8 cellular contexts compared by ENCODE assay signal in the genomic region with DNA sequence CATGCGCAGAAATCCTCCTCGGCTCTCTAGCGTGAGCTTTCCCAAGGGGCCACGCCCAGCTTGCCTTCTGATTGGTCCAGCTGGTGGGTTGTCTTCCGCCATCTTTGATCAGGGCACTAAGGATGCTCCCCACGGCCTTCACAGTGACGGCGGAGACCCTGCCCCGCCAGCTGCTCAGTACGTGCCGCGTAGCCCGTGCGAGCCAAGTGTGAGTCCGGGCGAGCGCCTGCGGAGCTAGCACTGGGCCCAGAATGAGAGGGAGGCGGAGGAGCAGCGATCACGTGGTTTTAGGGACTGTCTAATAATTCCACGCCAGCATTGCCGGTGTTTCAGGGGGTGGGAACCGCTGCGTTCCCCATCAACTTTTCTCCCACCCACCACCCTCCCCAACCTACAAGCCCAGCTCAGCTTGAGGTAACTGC. TPM values are rescaled to one million over a fixed set of nuclear protein-coding genes. Genes with fewer than 3 reads are reported as not detected.
DNase-seq lines count a peak whose midpoint lies in the region; ATAC-seq lines count a peak whose summit lies in the region.

No MANE protein-coding gene starts in this region.

- H3K9me3 ChIP-seq in effector memory CD4-positive, alpha-beta T cell (ENCODE audit: control insufficient read depth, low read length) = no peaks in the 10 kb centered on the region

- peak; percentile 100 for DNase-seq in COLO829 (ENCODE audit: low spot score)
- peak; percentile 96 for DNase-seq in HT-29 (ENCODE audit: low spot score)
- peak; percentile 97 for DNase-seq in NK-92 treated with Interleukin-12 subunit alpha and Interleukin-12 subunit beta, amount 100 ng/mL, for 24 hours (lab: John Stamatoyannopoulos, UW)
- peak; percentile 96 to 97 for DNase-seq in activated CD8-positive, alpha-beta memory T cell treated with anti-CD3 and anti-CD28 coated beads for 4 hours (ENCODE audit: low read depth in 2 of 2)
- DNase-seq in effector memory CD4-positive, alpha-beta T cell = peak; percentile 98
- peak; percentile 99 to 100 for DNase-seq in lung microvascular endothelial cell (ENCODE audit: low read depth in 2 of 2)
- DNase-seq in stimulated activated CD4-positive, alpha-beta T cell treated with anti-CD3 and anti-CD28 coated beads, TNF-alpha, amount 100 ng/mL, for 48 hours (ENCODE audit: low read depth in 3 of 3) = peak; percentile 94 to 98 (median 97)

- peaks cover 42% of the 10 kb centered on the region for H3K4me1 ChIP-seq in effector memory CD4-positive, alpha-beta T cell (ENCODE audit: control insufficient read depth, insufficient read depth, low read length, poor library complexity, severe bottlenecking)

- H3K27ac ChIP-seq in effector memory CD4-positive, alpha-beta T cell (ENCODE audit: insufficient read depth, low read length, poor library complexity, severe bottlenecking) = peak overlapping the region; percentile 85

- peak overlapping the region; percentile 59 for H3K4me3 ChIP-seq in effector memory CD4-positive, alpha-beta T cell (ENCODE audit: insufficient read depth, low read depth, low read length, poor library complexity, severe bottlenecking)

- ATAC-seq in GM21360 (IDR thresholded peaks at IDR 0.05; ENCODE audit: unreplicated experiment) = peak; percentile 76

- H3K27me3 ChIP-seq in effector memory CD4-positive, alpha-beta T cell (replicated peaks; ENCODE audit: control insufficient read depth, insufficient read depth, low read length, poor library complexity, severe bottlenecking) = no peaks in the 10 kb centered on the region

- H3K36me3 ChIP-seq in effector memory CD4-positive, alpha-beta T cell (ENCODE audit: control insufficient read depth, insufficient read depth, low read length) = peaks cover 5% of the 10 kb centered on the region

RNA-seq across cellular contexts. Expression of gene MTFP1, which starts 1.6 kb away (rescaled TPM):
- 43.7 and 46.8 TPM in 2 replicates for total RNA-seq in HT-29 (2014; rRNA removed; shearing (Covaris generic))
- total RNA-seq in lung microvascular endothelial cell = 17.7 and 24.0 TPM in 2 replicates

RNA-seq across cellular contexts. Expression of gene SEC14L2, which starts 27.2 kb away (rescaled TPM):
- 2.2 and 3.0 TPM in 2 replicates for total RNA-seq in HT-29 (2014; rRNA removed; shearing (Covaris generic))
- total RNA-seq in lung microvascular endothelial cell = 7.8 and 8.1 TPM in 2 replicates

RNA-seq across cellular contexts. Expression of gene RNF215, which starts 36.8 kb away (rescaled TPM):
- 4.8 and 9.5 TPM in 2 replicates for total RNA-seq in HT-29 (2014; rRNA removed; shearing (Covaris generic))
- total RNA-seq in lung microvascular endothelial cell = 12.0 and 23.8 TPM in 2 replicates

RNA-seq across cellular contexts. Expression of gene SEC14L3, which starts 47.8 kb away (rescaled TPM):
- not detected in 2 replicates for total RNA-seq in HT-29 (2014; rRNA removed; shearing (Covaris generic))
- not detected in 2 replicates for total RNA-seq in lung microvascular endothelial cell

Comparison
In these comparisons a context has a peak if more than half of its experiments do, and no peak if none do; other contexts are left out.
1. Peak in every context shown above with its lines: DNase-seq, ATAC-seq, H3K4me3 ChIP-seq and H3K27ac ChIP-seq.